18 cellular contexts compared by ENCODE assay signal in genomic region chr3:42735021-42735420, GRCh38. TPM values are rescaled to one million over a fixed set of nuclear protein-coding genes. Genes with fewer than 3 reads are reported as not detected.
"Had no signal": no experiment of that assay in that cellular context is flagged by ENCODE, and none has a peak within 500 bp of the region (broad histone marks: within the 10 kb centered on the region; RNA-seq: fewer than 3 reads in every experiment).

No MANE protein-coding gene starts in this region.

- H3K27ac ChIP-seq: body of pancreas, spleen, suprapubic skin, upper lobe of right lung, VCaP had no signal

- H3K36me3 Mint-ChIP-seq: activated naive CD4-positive, alpha-beta T cell treated with anti-CD3 and anti-CD28 coated beads, Interleukin-2, amount 50 U/mL, for 24 hours; mesothelial cell of epicardium had no signal

- H3K9me3 Mint-ChIP-seq: activated naive CD4-positive, alpha-beta T cell treated with anti-CD3 and anti-CD28 coated beads, Interleukin-2, amount 50 U/mL, for 24 hours; activated T-helper 17 cell treated with anti-CD3 and anti-CD28 coated beads, Interleukin-2, amount 50 U/mL, for 72 hours; mesothelial cell of epicardium had no signal

- H3K4me1 Mint-ChIP-seq: activated naive CD4-positive, alpha-beta T cell treated with anti-CD3 and anti-CD28 coated beads, Interleukin-2, amount 50 U/mL, for 24 hours; activated T-helper 17 cell treated with anti-CD3 and anti-CD28 coated beads, Interleukin-2, amount 50 U/mL, for 72 hours had no signal

- H3K27ac Mint-ChIP-seq: activated naive CD4-positive, alpha-beta T cell treated with anti-CD3 and anti-CD28 coated beads, Interleukin-2, amount 50 U/mL, for 24 hours; activated T-helper 17 cell treated with anti-CD3 and anti-CD28 coated beads, Interleukin-2, amount 50 U/mL, for 72 hours; mesothelial cell of epicardium; progenitor cell of endocrine pancreas had no signal

- H3K27me3 ChIP-seq: body of pancreas, spleen, suprapubic skin, upper lobe of right lung had no signal

- H3K4me3 ChIP-seq: body of pancreas, spleen, suprapubic skin, upper lobe of right lung had no signal

- DNase-seq: activated CD4-positive, alpha-beta T cell treated with anti-CD3 and anti-CD28 coated beads for 48 hours; activated T-cell treated with anti-CD3 and anti-CD28 coated beads for 4 hours; body of pancreas; dermis blood vessel endothelial cell; spleen; stimulated activated CD4-positive, alpha-beta T cell treated with anti-CD3 and anti-CD28 coated beads, Interleukin-1b, Interleukin-23, amount 100 ng/mL, for 48 hours; stimulated activated naive CD4-positive, alpha-beta T cell treated with Interleukin-2 at 50 U/mL for 16 hours; T1000; upper lobe of right lung had no signal

- H3K4me3 Mint-ChIP-seq: activated naive CD4-positive, alpha-beta T cell treated with anti-CD3 and anti-CD28 coated beads, Interleukin-2, amount 50 U/mL, for 24 hours; activated T-helper 17 cell treated with anti-CD3 and anti-CD28 coated beads, Interleukin-2, amount 50 U/mL, for 72 hours; mesothelial cell of epicardium had no signal

- H3K36me3 ChIP-seq: spleen, suprapubic skin, upper lobe of right lung had no signal

- H3K4me1 ChIP-seq: spleen, upper lobe of right lung had no signal

- ATAC-seq: activated T-helper 17 cell treated with anti-CD3 and anti-CD28 coated beads, Interleukin-2, amount 50 U/mL, for 72 hours; body of pancreas; sciatic nerve; upper lobe of right lung had no signal

- H3K9me3 ChIP-seq: body of pancreas, spleen, suprapubic skin, upper lobe of right lung had no signal

- H3K27me3 Mint-ChIP-seq: activated naive CD4-positive, alpha-beta T cell treated with anti-CD3 and anti-CD28 coated beads, Interleukin-2, amount 50 U/mL, for 24 hours; activated T-helper 17 cell treated with anti-CD3 and anti-CD28 coated beads, Interleukin-2, amount 50 U/mL, for 72 hours; progenitor cell of endocrine pancreas had no signal

RNA-seq across cellular contexts. Expression of gene HHATL, which starts 32.4 kb away (rescaled TPM):
- total RNA-seq: activated T-helper 17 cell treated with anti-CD3 and anti-CD28 coated beads, Interleukin-2, amount 50 U/mL, for 72 hours; dermis blood vessel endothelial cell; mesothelial cell of epicardium; progenitor cell of endocrine pancreas; sciatic nerve; SK-MEL-5; spleen; upper lobe of right lung had no signal
- polyA plus RNA-seq: liver had no signal

RNA-seq across cellular contexts. Expression of gene KLHL40, which starts 49.7 kb away (rescaled TPM):
- total RNA-seq: activated T-helper 17 cell treated with anti-CD3 and anti-CD28 coated beads, Interleukin-2, amount 50 U/mL, for 72 hours; body of pancreas; liver; mesothelial cell of epicardium; progenitor cell of endocrine pancreas; SK-MEL-5; spleen; suprapubic skin; upper lobe of right lung had no signal
- polyA plus RNA-seq: liver had no signal
